Comparison of ENCODE assay signal across 8 cellular contexts in genomic region chr6:41939848-41940758, GRCh38. TPM values are rescaled to one million over a fixed set of nuclear protein-coding genes. Genes with fewer than 3 reads are reported as not detected.
DNase-seq lines count a peak whose midpoint lies in the region; ATAC-seq and TF ChIP-seq lines count a peak whose summit lies in the region.

No MANE protein-coding gene starts in this region.

- 6% methylated on average over 26 of the region's 27 CpGs; no CpG with 5 or more reads in 1 of the 2 donors for whole genome bisulfite sequencing in transverse colon (ENCODE audit: low coverage in 1 of 2), 2 donors

- H3K9me2 ChIP-seq in SU-DHL-6 (replicated peaks; ENCODE audit: insufficient read depth, low read length): no peaks in the 10 kb centered on the region

- peak; percentile 46 for TF ChIP-seq POLR2A in transverse colon (IDR thresholded peaks at IDR 0.05)

- H3F3A ChIP-seq in SU-DHL-6 (ENCODE audit: insufficient read depth): peaks cover 60% of the 10 kb centered on the region

- H3K4me2 ChIP-seq in SU-DHL-6 (ENCODE audit: low read depth, low read length, poor library complexity, severe bottlenecking): peak overlapping the region; percentile 68

- TF ChIP-seq CTCF in HEK293 (tag by site-specific recombination; IDR thresholded peaks at IDR 0.05) (no peak), SU-DHL-6 (IDR thresholded peaks at IDR 0.05; ENCODE audit: insufficient read depth, low read length, poor library complexity, severe bottlenecking) (no peak), transverse colon (IDR thresholded peaks at IDR 0.05) (peak in 1 of 5 experiments; percentile 7)

- H4K20me1 ChIP-seq in SU-DHL-6 (ENCODE audit: low read depth, low read length): no peaks in the 10 kb centered on the region; the same call in 1 of the 2 replicates

- intact Hi-C loops in transverse colon (cut with DNase I; ENCODE audit: low total_unique reads): loop anchor here (5.0 kb wide), 1 partner anchor 102 kb away; no protein-coding TSS in a partner anchor

- DNase-seq in dedifferentiated amniotic fluid mesenchymal stem cell (ENCODE audit: extremely low spot score): peak; percentile 25
- peak; percentile 77 for DNase-seq in transverse colon

- H3K27me3 ChIP-seq in SU-DHL-6 (ENCODE audit: low read length): no peaks in the 10 kb centered on the region
- H3K27me3 ChIP-seq in mononuclear cell (ENCODE audit: insufficient read depth, low read length): no peaks in the 10 kb centered on the region
- H3K27me3 ChIP-seq in transverse colon: no peaks in the 10 kb centered on the region

- no peaks in the 10 kb centered on the region for H3K9me3 ChIP-seq in HEK293 (ENCODE audit: control insufficient read depth, insufficient read depth, low read depth, low read length)
- H3K9me3 ChIP-seq in SU-DHL-6 (ENCODE audit: insufficient read depth, low read length): no peaks in the 10 kb centered on the region
- H3K9me3 ChIP-seq in mononuclear cell (ENCODE audit: low read depth, low read length): no peaks in the 10 kb centered on the region
- no peaks in the 10 kb centered on the region for H3K9me3 ChIP-seq in transverse colon

- H3K9ac ChIP-seq in SU-DHL-6 (ENCODE audit: low read length): peak overlapping the region; percentile 91

- in situ Hi-C loops in transverse colon (cut with MboI; ENCODE audit: low pct_ligation_motif_present in 1 of 4, low pct_unique_long_range_greater_than_20kb in 1 of 4, low sequenced_read_pairs in 3 of 4): loop anchor here in 3 of 4 donors (10.0 to 25.0 kb wide), 2 partner anchors 105 to 272 kb away; partner anchors contain the start of gene MRPS10 (in 1 of the 3)

- CTCF ChIA-PET in HEK293 (lab: Yijun Ruan, JAX): interaction anchor here (0.8 to 13.4 kb wide), 11 partner anchors 8 to 277 kb away, joined by 3 to 160 read pairs (median 6); partner anchors contain the start of genes BYSL, MED20 and TOMM6

- H3K36me3 ChIP-seq in HEK293 (ENCODE audit: control insufficient read depth in 2 of 2, insufficient read depth in 1 of 2, low read length in 2 of 2) (peaks cover 0 to 34% of the 10 kb centered on the region in 2 experiments; a peak in 1 of 3 replicates), SU-DHL-6 (ENCODE audit: low read length) (peaks cover 9% of the 10 kb centered on the region; the same call in 1 of the 2 replicates), transverse colon (peaks cover 0 to 9% (median 4%) of the 10 kb centered on the region in 4 donors)

- H3K4me1 ChIP-seq in HEK293 (ENCODE audit: control insufficient read depth, insufficient read depth, low read length) (peaks cover 20% of the 10 kb centered on the region), mononuclear cell (ENCODE audit: insufficient read depth, low read length) (peaks cover 80% of the 10 kb centered on the region), transverse colon (peaks cover 29 to 61% (median 44%) of the 10 kb centered on the region in 4 donors)

- H3K79me2 ChIP-seq in SU-DHL-6 (ENCODE audit: insufficient read depth, low read length): peaks cover 48% of the 10 kb centered on the region

- H2AFZ ChIP-seq in SU-DHL-6 (ENCODE audit: low read depth, low read length, severe bottlenecking): no peak overlapping the region

- H3K27ac ChIP-seq in HEK293 (ENCODE audit: extremely low read depth, low read depth, low read length): no peak overlapping the region; the same call in 1 of the 2 replicates
- H3K27ac ChIP-seq in SU-DHL-6 (ENCODE audit: low read depth, low read length): peak overlapping the region; percentile 83
- peak overlapping the region; percentile 84 to 95 (median 94) for H3K27ac ChIP-seq in transverse colon

- no peak for TF ChIP-seq EP300 in transverse colon (IDR thresholded peaks at IDR 0.05; ENCODE audit: low read depth)

- ATAC-seq in GM18867 (IDR thresholded peaks at IDR 0.05; ENCODE audit: unreplicated experiment) (no peak), GM18873 (IDR thresholded peaks at IDR 0.05; ENCODE audit: low FRiP score, unreplicated experiment) (no peak), GM19328 (IDR thresholded peaks at IDR 0.05; ENCODE audit: unreplicated experiment) (no peak)

- H3K4me3 ChIP-seq in HEK293 (ENCODE audit: low read depth, low read length) (peak overlapping the region; percentile 83), SU-DHL-6 (ENCODE audit: insufficient read depth, low read length, poor library complexity, severe bottlenecking) (peak overlapping the region; percentile 83), mononuclear cell (ENCODE audit: low read length) (peak overlapping the region; percentile 92), transverse colon (peak overlapping the region; percentile 75 to 84 (median 80))

- POLR2A ChIA-PET in HEK293 (lab: Yijun Ruan, JAX): interaction anchor here (0.5 to 3.3 kb wide), 7 partner anchors 11 to 152 kb away, joined by 3 to 19 read pairs (median 4); partner anchors contain the start of genes BYSL, MED20 and TAF8

TF ChIP-seq in HEK293, 187 proteins besides CTCF, POLR2A, EP300 and RAD21:
- TF ChIP-seq ZNF843 (tag by site-specific recombination; IDR thresholded peaks at IDR 0.05): no peak
- TF ChIP-seq KLF1 (tag by site-specific recombination; IDR thresholded peaks at IDR 0.05): no peak
- TF ChIP-seq SCRT2 (tag by site-specific recombination; IDR thresholded peaks at IDR 0.05): peak; percentile 96
- peak; percentile 94 for TF ChIP-seq PRDM10 (tag by site-specific recombination; IDR thresholded peaks at IDR 0.05)
- peak; percentile 10 for TF ChIP-seq WT1 (tag by site-specific recombination; IDR thresholded peaks at IDR 0.05)
- no peak for TF ChIP-seq SP3 (tag by site-specific recombination; IDR thresholded peaks at IDR 0.05)
- TF ChIP-seq ZXDB (tag by site-specific recombination; IDR thresholded peaks at IDR 0.05): no peak
- TF ChIP-seq SP7 (tag by site-specific recombination; IDR thresholded peaks at IDR 0.05): 0 out of 2 replicates have a peak, but pooled peaks have one; percentile 14
- TF ChIP-seq GLIS1 (tag by site-specific recombination; IDR thresholded peaks at IDR 0.05): peak; percentile 76
- peak; percentile 8; the same call in 1 of the 2 replicates for TF ChIP-seq ZNF394 (tag by site-specific recombination; IDR thresholded peaks at IDR 0.05; ENCODE audit: borderline replicate concordance)
- peak; percentile 70; the same call in 1 of the 2 replicates for TF ChIP-seq INSM2 (tag by site-specific recombination; IDR thresholded peaks at IDR 0.05)
- TF ChIP-seq KLF9 (tag by site-specific recombination; IDR thresholded peaks at IDR 0.05; ENCODE audit: low read depth): 0 out of 2 replicates have a peak, but pooled peaks have one; percentile 49
- peak; percentile 88; the same call in 1 of the 2 replicates for TF ChIP-seq SCRT1 (tag by site-specific recombination; IDR thresholded peaks at IDR 0.05; ENCODE audit: borderline replicate concordance)
- TF ChIP-seq ZBTB7A (tag by site-specific recombination; IDR thresholded peaks at IDR 0.05; ENCODE audit: low read depth): no peak

RNA-seq across cellular contexts. Expression of gene CCND3, which starts 1.5 kb away (rescaled TPM):
- total RNA-seq in mononuclear cell: 219 TPM
- total RNA-seq in transverse colon: 100 to 1,000 TPM in 1 of 4 donors, 10 to 100 TPM in 3; 55.3 to 178 (median 75.6) TPM

RNA-seq across cellular contexts. Expression of gene BYSL, which starts 18.8 kb away (rescaled TPM):
- 3.8 TPM for total RNA-seq in mononuclear cell
- total RNA-seq in transverse colon: 1 to 10 TPM; 3.4 to 5.9 (median 5.2) TPM

RNA-seq across cellular contexts. Expression of gene MED20, which starts 19.2 kb away (rescaled TPM):
- total RNA-seq in mononuclear cell (2.5 TPM), transverse colon (10 to 100 TPM; 15.4 to 25.7 (median 18.5) TPM)

RNA-seq across cellular contexts. Expression of gene USP49, which starts 44.9 kb away (rescaled TPM):
- total RNA-seq in mononuclear cell (3.5 TPM), transverse colon (1 to 10 TPM; 2.3 to 7.9 (median 4.0) TPM)
